Comparison of ENCODE assay signal across 20 cellular contexts in genomic region chr14:59131926-59132763, GRCh38. TPM values are rescaled to one million over a fixed set of nuclear protein-coding genes. Genes with fewer than 3 reads are reported as not detected.
DNase-seq lines count a peak whose midpoint lies in the region; ATAC-seq and TF ChIP-seq lines count a peak whose summit lies in the region.
"Had no signal": no experiment of that assay in that cellular context is flagged by ENCODE, and none has a peak within 500 bp of the region (broad histone marks: within the 10 kb centered on the region; RNA-seq: fewer than 3 reads in every experiment).

No MANE protein-coding gene starts in this region.

- H3K79me2 ChIP-seq in neural cell (replicated peaks; ENCODE audit: insufficient read depth, low read length) = no peaks in the 10 kb centered on the region

- H3K4me1 ChIP-seq in HEK293 (ENCODE audit: control insufficient read depth, insufficient read depth, low read length) (peaks cover 5% of the 10 kb centered on the region; the same call in 1 of the 2 replicates), esophagus squamous epithelium (no peaks in the 10 kb centered on the region)

- DNase-seq in NCI-H524 treated with DMSO at 0.1 percent for 48 hours (lab: John Stamatoyannopoulos, UW) (peak; percentile 59), WERI-Rb-1 (peak; percentile 28), DMS53 (lab: John Stamatoyannopoulos, UW) (no peak), esophagus squamous epithelium (lab: John Stamatoyannopoulos, UW) (no peak), NCI-H2107 (lab: John Stamatoyannopoulos, UW) (no peak)
- DNase-seq: AML-193; C1 segment of cervical spinal cord; Calu3; CD8-positive, alpha-beta T cell; EL; GF-D8; Karpas-422; NCI-H1694; NCI-H2081; NCI-H446 treated with DMSO at 0.1 percent for 48 hours; NCI-H774 had no signal

- H3K27me3 ChIP-seq in WERI-Rb-1 (ENCODE audit: insufficient read depth, low read depth, severe bottlenecking) (no peaks in the 10 kb centered on the region), neural cell (ENCODE audit: insufficient read depth, low read depth, low read length) (no peaks in the 10 kb centered on the region), esophagus squamous epithelium (no peaks in the 10 kb centered on the region)

- POLR2A ChIA-PET in HEK293 (lab: Yijun Ruan, JAX) = no interaction called here

- H3K9me2 ChIP-seq in neural cell (ENCODE audit: insufficient read depth, low read length) = no peaks in the 10 kb centered on the region

- no peaks in the 10 kb centered on the region for H3F3A ChIP-seq in neural cell (ENCODE audit: insufficient read depth, low read length, poor library complexity, severe bottlenecking)

- H3K9ac ChIP-seq in neural cell (ENCODE audit: low read length) = no peak overlapping the region

- no peak overlapping the region for H2AFZ ChIP-seq in neural cell (ENCODE audit: low read depth, low read length)

- no peak for TF ChIP-seq RAD21 in neural cell (conservative IDR thresholded peaks at IDR 0.05)

- TF ChIP-seq EP300 in neural cell (conservative IDR thresholded peaks at IDR 0.05; ENCODE audit: poor library complexity, severe bottlenecking) = no peak

- no peak for ATAC-seq in GM18520 (IDR thresholded peaks at IDR 0.05; ENCODE audit: unreplicated experiment)
- ATAC-seq: CD8-positive, alpha-beta T cell; Right ventricle myocardium inferior had no signal

- CTCF ChIA-PET in HEK293 (lab: Yijun Ruan, JAX) = interaction anchor here (0.6 kb wide), 1 partner anchor 1128 kb away, joined by 3 read pairs; no protein-coding TSS in a partner anchor

- no peak overlapping the region for H3K27ac ChIP-seq in HEK293 (ENCODE audit: extremely low read depth, low read depth, low read length)
- peak overlapping the region; percentile 47 for H3K27ac ChIP-seq in WERI-Rb-1
- no peak overlapping the region for H3K27ac ChIP-seq in neural cell (ENCODE audit: low read length)
- H3K27ac ChIP-seq in esophagus squamous epithelium = no peak overlapping the region

- intact Hi-C loops in esophagus squamous epithelium (cut with DNase I) = no loop called here

- H3K9me3 ChIP-seq in HEK293 (ENCODE audit: control insufficient read depth, insufficient read depth, low read depth, low read length) = no peaks in the 10 kb centered on the region
- no peaks in the 10 kb centered on the region for H3K9me3 ChIP-seq in WERI-Rb-1 (ENCODE audit: severe bottlenecking)
- H3K9me3 ChIP-seq in neural cell (ENCODE audit: low read length) = no peaks in the 10 kb centered on the region
- H3K9me3 ChIP-seq in esophagus squamous epithelium = no peaks in the 10 kb centered on the region

- no peak overlapping the region for H3K4me2 ChIP-seq in neural cell (ENCODE audit: low read length)

- TF ChIP-seq CTCF in HEK293 (tag by site-specific recombination; IDR thresholded peaks at IDR 0.05) (no peak), WERI-Rb-1 (IDR thresholded peaks at IDR 0.05; ENCODE audit: low read depth, low read length) (no peak), neural cell (IDR thresholded peaks at IDR 0.05; ENCODE audit: poor library complexity, severe bottlenecking) (no peak), esophagus squamous epithelium (IDR thresholded peaks at IDR 0.05) (no peak)

- WGBS in esophagus squamous epithelium, 2 donors = 83 to 89% methylated on average over 5 of the region's 5 CpGs

- H3K4me3 ChIP-seq in HEK293 (ENCODE audit: low read depth, low read length) (no peak overlapping the region), WERI-Rb-1 (ENCODE audit: low read depth, low read length) (no peak overlapping the region), neural cell (ENCODE audit: low read length) (no peak overlapping the region), esophagus squamous epithelium (no peak overlapping the region)

- no peaks in the 10 kb centered on the region for H4K20me1 ChIP-seq in neural cell (ENCODE audit: insufficient read depth)

- H3K36me3 ChIP-seq in HEK293 (ENCODE audit: control insufficient read depth in 2 of 2, insufficient read depth in 1 of 2, low read length in 2 of 2) (no peaks in the 10 kb centered on the region), WERI-Rb-1 (no peaks in the 10 kb centered on the region), neural cell (ENCODE audit: insufficient read depth, low read length) (no peaks in the 10 kb centered on the region), esophagus squamous epithelium (no peaks in the 10 kb centered on the region)

- TF ChIP-seq POLR2A in esophagus squamous epithelium (IDR thresholded peaks at IDR 0.05) = no peak

TF ChIP-seq in HEK293, 187 proteins besides CTCF, POLR2A, EP300 and RAD21 (continues in another document):
- no peak for TF ChIP-seq TRIM28 (IDR thresholded peaks at IDR 0.05; ENCODE audit: borderline replicate concordance, low read length)
- TF ChIP-seq, protein P1, sequence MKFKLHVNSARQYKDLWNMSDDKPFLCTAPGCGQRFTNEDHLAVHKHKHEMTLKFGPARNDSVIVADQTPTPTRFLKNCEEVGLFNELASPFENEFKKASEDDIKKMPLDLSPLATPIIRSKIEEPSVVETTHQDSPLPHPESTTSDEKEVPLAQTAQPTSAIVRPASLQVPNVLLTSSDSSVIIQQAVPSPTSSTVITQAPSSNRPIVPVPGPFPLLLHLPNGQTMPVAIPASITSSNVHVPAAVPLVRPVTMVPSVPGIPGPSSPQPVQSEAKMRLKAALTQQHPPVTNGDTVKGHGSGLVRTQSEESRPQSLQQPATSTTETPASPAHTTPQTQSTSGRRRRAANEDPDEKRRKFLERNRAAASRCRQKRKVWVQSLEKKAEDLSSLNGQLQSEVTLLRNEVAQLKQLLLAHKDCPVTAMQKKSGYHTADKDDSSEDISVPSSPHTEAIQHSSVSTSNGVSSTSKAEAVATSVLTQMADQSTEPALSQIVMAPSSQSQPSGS (tag by site-specific recombination; IDR thresholded peaks at IDR 0.05; ENCODE audit: low read depth) = no peak
- TF ChIP-seq ZNF175 (tag by site-specific recombination; IDR thresholded peaks at IDR 0.05) = no peak
- TF ChIP-seq ZNF621 (tag by site-specific recombination; IDR thresholded peaks at IDR 0.05) = no peak
- TF ChIP-seq BCL6B (tag by site-specific recombination; IDR thresholded peaks at IDR 0.05) = peak; percentile 51; the same call in 1 of the 2 replicates
- TF ChIP-seq ZNF571 (tag by site-specific recombination; IDR thresholded peaks at IDR 0.05) = no peak
- peak; percentile 74 for TF ChIP-seq SP7 (tag by site-specific recombination; IDR thresholded peaks at IDR 0.05)
- no peak for TF ChIP-seq ZNF548 (tag by site-specific recombination; IDR thresholded peaks at IDR 0.05)
- no peak for TF ChIP-seq WT1 (tag by site-specific recombination; IDR thresholded peaks at IDR 0.05)
- TF ChIP-seq ZBTB48 (tag by site-specific recombination; IDR thresholded peaks at IDR 0.05) = peak; percentile 59

TF ChIP-seq in neural cell, 6 proteins besides CTCF, POLR2A, EP300 and RAD21:
- TF ChIP-seq SMC3 (conservative IDR thresholded peaks at IDR 0.05; ENCODE audit: poor library complexity) = peak; percentile 16
- TF ChIP-seq TAF1 (IDR thresholded peaks at IDR 0.05; ENCODE audit: low read depth) = no peak

RNA-seq across cellular contexts. Expression of gene DAAM1, which starts 56.3 kb away (rescaled TPM):
- polyA plus RNA-seq in neural cell = 156 and 161 TPM in 2 replicates
- 214 and 322 TPM in 2 replicates for polyA minus RNA-seq in neural cell
- total RNA-seq in esophagus squamous epithelium = 10 to 100 TPM; 47.2 to 91.7 (median 64.0) TPM

Comparison
In these comparisons a context has a peak if more than half of its experiments do, and no peak if none do; other contexts are left out.
1. DNase-seq: peak in NCI-H524 treated with DMSO at 0.1 percent for 48 hours (single experiment) and WERI-Rb-1 (single experiment); none in DMS53 (single experiment), esophagus squamous epithelium (single experiment) and NCI-H2107 (single experiment).